ENCODE assay signal across 8 cellular contexts in genomic region chr21:33641339-33642026, GRCh38. TPM values are rescaled to one million over a fixed set of nuclear protein-coding genes. Genes with fewer than 3 reads are reported as not detected.
DNase-seq lines count a peak whose midpoint lies in the region; ATAC-seq, FAIRE-seq and TF ChIP-seq lines count a peak whose summit lies in the region.

Gene CRYZL1, minus strand, starts transcription at chr21:33641741. Its CDS starts 10,190 bp downstream, at chr21:33631551.

- peak within 1 kb of the TSS; percentile 90 for H3K9ac ChIP-seq in HUES64 (ENCODE audit: low read depth, low read length)
- H3K9ac ChIP-seq in OCI-LY1 (ENCODE audit: low read length), result peak within 1 kb of the TSS; percentile 73

- peak within 1 kb of the TSS; percentile 82 for H3K4me2 ChIP-seq in OCI-LY1 (ENCODE audit: low read length)

- peak within 1 kb of the TSS; percentile 84; the same call in 1 of the 2 replicates for H2AFZ ChIP-seq in OCI-LY1 (ENCODE audit: low read length)

- intact Hi-C loops in Calu3 (cut with micrococcal nuclease; ENCODE audit: unreplicated experiment), result loop anchor here (5.0 to 10.0 kb wide), 2 partner anchors 46 to 143 kb away; no protein-coding TSS in a partner anchor

- peaks cover 28% of the 10 kb centered on the region for H3K36me3 Mint-ChIP-seq in Calu3 (ENCODE audit: insufficient read depth, unreplicated experiment)

- H3K27me3 Mint-ChIP-seq in Calu3 (ENCODE audit: unreplicated experiment), result no peaks in the 10 kb centered on the region

- H3K9me3 ChIP-seq in HUES64 (ENCODE audit: insufficient read depth, low read depth, low read length) (no peaks in the 10 kb centered on the region), OCI-LY1 (ENCODE audit: low read length) (no peaks in the 10 kb centered on the region), mesodermal cell (ENCODE audit: control insufficient read depth, low read length) (no peaks in the 10 kb centered on the region)

- H3K9me2 ChIP-seq in OCI-LY1 (ENCODE audit: low read depth, low read length), result no peaks in the 10 kb centered on the region

- H3K27ac ChIP-seq in HUES64 (ENCODE audit: low read depth, low read length) (peak within 1 kb of the TSS; percentile 83), OCI-LY1 (ENCODE audit: low read depth, low read length, poor library complexity, severe bottlenecking) (peak within 1 kb of the TSS; percentile 68), mesodermal cell (ENCODE audit: low read depth, low read length, severe bottlenecking) (peak within 1 kb of the TSS; percentile 89)

- whole genome bisulfite sequencing in HUES64, result under 1% methylated on average over 38 of the region's 38 CpGs
- 0% methylated on average over 30 to 37 of the region's 38 CpGs for WGBS in mesodermal cell (ENCODE audit: insufficient coverage in 2 of 2), 2 experiments

- no peaks in the 10 kb centered on the region for H3K9me3 Mint-ChIP-seq in Calu3 (ENCODE audit: low read depth, unreplicated experiment)

- peak within 1 kb of the TSS; percentile 75 for H3K27ac Mint-ChIP-seq in Calu3 (ENCODE audit: unreplicated experiment)

- peaks cover 27% of the 10 kb centered on the region for H3K4me1 ChIP-seq in HUES64 (ENCODE audit: insufficient read depth, low read length)
- H3K4me1 ChIP-seq in OCI-LY1 (ENCODE audit: insufficient read depth, low read length, severe bottlenecking), result peaks cover 13% of the 10 kb centered on the region
- H3K4me1 ChIP-seq in mesodermal cell (ENCODE audit: control insufficient read depth, insufficient read depth, low read length, poor library complexity, severe bottlenecking), result peaks cover 17% of the 10 kb centered on the region

- peak; percentile 98 for DNase-seq in Calu3
- DNase-seq in activated CD8-positive, alpha-beta memory T cell treated with anti-CD3 and anti-CD28 coated beads, Interleukin-2, amount 50 U/mL, for 4 hours, result peak; percentile 100
- DNase-seq in stimulated activated CD8-positive, alpha-beta memory T cell treated with anti-CD3 and anti-CD28 coated beads, Interleukin-15, amount 100 ng/mL, for 4 hours (ENCODE audit: low read depth in 2 of 2), result peak; percentile 99 to 100

- H3K4me3 ChIP-seq in HUES64 (ENCODE audit: low read length) (peak within 1 kb of the TSS; percentile 65), OCI-LY1 (ENCODE audit: low read depth, low read length, poor library complexity, severe bottlenecking) (peak within 1 kb of the TSS; percentile 72), mesodermal cell (ENCODE audit: extremely low read depth, insufficient read depth, low read length, poor library complexity, severe bottlenecking) (peak within 1 kb of the TSS; percentile 83)

- peak within 1 kb of the TSS; percentile 77 for H3K4me3 Mint-ChIP-seq in Calu3 (ENCODE audit: low read depth, unreplicated experiment)

- H3K36me3 ChIP-seq in HUES64 (ENCODE audit: insufficient read depth, low read length), result no peaks in the 10 kb centered on the region
- H3K36me3 ChIP-seq in OCI-LY1 (ENCODE audit: insufficient read depth, low read length), result no peaks in the 10 kb centered on the region
- H3K36me3 ChIP-seq in mesodermal cell (ENCODE audit: control insufficient read depth, insufficient read depth, low read length), result peaks cover 11% of the 10 kb centered on the region

- H3K27me3 ChIP-seq in HUES64 (ENCODE audit: insufficient read depth, low read length) (no peaks in the 10 kb centered on the region), OCI-LY1 (ENCODE audit: insufficient read depth, low read length) (no peaks in the 10 kb centered on the region)

- H4K20me1 ChIP-seq in OCI-LY1 (ENCODE audit: insufficient read depth, low read length), result no peaks in the 10 kb centered on the region

- TSS peak; percentile 74 for BruUV-seq in Calu3 (replicated peaks; lab: Mats Ljungman, UMichigan)

- H3K79me2 ChIP-seq in OCI-LY1 (ENCODE audit: insufficient read depth, low read length), result peaks cover 10% of the 10 kb centered on the region; the same call in 1 of the 2 replicates

- no peak for TF ChIP-seq CTCF in Calu3 (IDR thresholded peaks at IDR 0.05; ENCODE audit: unreplicated experiment)
- no peak for TF ChIP-seq CTCF in OCI-LY1 (IDR thresholded peaks at IDR 0.05; ENCODE audit: low read length)

- no peaks in the 10 kb centered on the region for H3K4me1 Mint-ChIP-seq in Calu3 (ENCODE audit: low read depth, unreplicated experiment)

- ATAC-seq in GM21447 (IDR thresholded peaks at IDR 0.05; ENCODE audit: unreplicated experiment), result peak; percentile 83

- FAIRE-seq in endometrium (lab: Jason Lieb, UNC), result peak; percentile 99

- CTCF ChIA-PET in Calu3 (lab: Charles Lee), result no interaction called here

- no peaks in the 10 kb centered on the region for H3F3A ChIP-seq in OCI-LY1 (ENCODE audit: insufficient read depth, low read length)

RNA-seq across cellular contexts. Expression of gene CRYZL1, which starts in this region (rescaled TPM):
- total RNA-seq in Calu3 (2022), result 16.2 and 22.1 TPM in 2 replicates
- 17.1 TPM for polyA plus RNA-seq in HUES64 (2013, experiment 1 of 2)
- 25.3 TPM for polyA plus RNA-seq in HUES64 (2013, experiment 2 of 2)
- polyA plus RNA-seq in mesodermal cell (2013, experiment 1 of 2), result 43.5 TPM
- 46.4 TPM for polyA plus RNA-seq in mesodermal cell (2013, experiment 2 of 2)

Comparison
In these comparisons a context has a peak if more than half of its experiments do, and no peak if none do; other contexts are left out.
1. Peak in every context shown above with its lines: DNase-seq, ATAC-seq, H3K4me3 ChIP-seq and H3K27ac ChIP-seq.